12 cellular contexts compared by ENCODE assay signal in genomic region chr13:73717632-73718031, GRCh38.
DNase-seq lines count a peak whose midpoint lies in the region; ATAC-seq lines count a peak whose summit lies in the region.
"Had no signal": no experiment of that assay in that cellular context is flagged by ENCODE, and none has a peak within 500 bp of the region (broad histone marks: within the 10 kb centered on the region; RNA-seq: fewer than 3 reads in every experiment).

No MANE protein-coding gene starts in this region.

- no CpG with 5 or more reads among the region's 2 CpGs for WGBS in trophoblast cell (ENCODE audit: extremely low coverage, insufficient coverage, insufficient read length)

- peaks cover 46% of the 10 kb centered on the region for H3K4me1 Mint-ChIP-seq in activated T-helper 17 cell treated with anti-CD3 and anti-CD28 coated beads, Interleukin-2, amount 50 U/mL, for 72 hours

- peak; percentile 11 for DNase-seq in H4 (ENCODE audit: low spot score)
- peak; percentile 18 for DNase-seq in hepatic stellate cell (ENCODE audit: low spot score)
- DNase-seq in putamen (ENCODE audit: low spot score) = no peak
- DNase-seq in trophoblast cell = no peak
- DNase-seq: DMS153, NCI-H1930 had no signal

- H2BK5ac ChIP-seq in trophoblast cell (ENCODE audit: low read depth, low read length, poor library complexity) = no peak overlapping the region

- H4K20me1 ChIP-seq in BLaER1 = no peaks in the 10 kb centered on the region

- peaks cover 37% of the 10 kb centered on the region for H3K36me3 Mint-ChIP-seq in activated T-helper 17 cell treated with anti-CD3 and anti-CD28 coated beads, Interleukin-2, amount 50 U/mL, for 72 hours (ENCODE audit: low read depth)

- no peaks in the 10 kb centered on the region for H3K9me3 Mint-ChIP-seq in activated T-helper 17 cell treated with anti-CD3 and anti-CD28 coated beads, Interleukin-2, amount 50 U/mL, for 72 hours

- H3K9ac ChIP-seq in BLaER1 (no peak overlapping the region), trophoblast cell (ENCODE audit: low read length) (no peak overlapping the region)

- no peak overlapping the region for H2BK120ac ChIP-seq in trophoblast cell (ENCODE audit: insufficient read depth, low read length, poor library complexity)

- H3K36me3 ChIP-seq in BLaER1 (peaks cover 40% of the 10 kb centered on the region), trophoblast cell (ENCODE audit: control insufficient read depth in 1 of 2, insufficient read depth in 2 of 2, low read length in 2 of 2) (no peaks in the 10 kb centered on the region)

- no peaks in the 10 kb centered on the region for H3K9me3 ChIP-seq in BLaER1
- no peaks in the 10 kb centered on the region for H3K9me3 ChIP-seq in trophoblast cell (ENCODE audit: insufficient read depth, low read depth, low read length)
- H3K9me3 ChIP-seq: ascending aorta had no signal

- H2BK12ac ChIP-seq in trophoblast cell (ENCODE audit: low read length) = no peak overlapping the region

- H4K91ac ChIP-seq in trophoblast cell (ENCODE audit: low read depth, low read length) = no peak overlapping the region

- H3K27me3 ChIP-seq in BLaER1 (no peaks in the 10 kb centered on the region), trophoblast cell (ENCODE audit: insufficient read depth, low read length) (no peaks in the 10 kb centered on the region)
- H3K27me3 ChIP-seq: ascending aorta had no signal

- H2AK5ac ChIP-seq in trophoblast cell (ENCODE audit: low read length) = no peak overlapping the region

- ATAC-seq in activated T-helper 17 cell treated with anti-CD3 and anti-CD28 coated beads, Interleukin-2, amount 50 U/mL, for 72 hours (replicated peaks) = peak; percentile 66
- ATAC-seq in GM18511 (IDR thresholded peaks at IDR 0.05; ENCODE audit: unreplicated experiment) (no peak), GM18909 (IDR thresholded peaks at IDR 0.05; ENCODE audit: poor library complexity, unreplicated experiment) (no peak)
- ATAC-seq: sciatic nerve had no signal

- no peaks in the 10 kb centered on the region for H3K27me3 Mint-ChIP-seq in activated T-helper 17 cell treated with anti-CD3 and anti-CD28 coated beads, Interleukin-2, amount 50 U/mL, for 72 hours

- H3K4ac ChIP-seq in trophoblast cell (ENCODE audit: low read depth, low read length) = no peak overlapping the region

- H3K27ac ChIP-seq in BLaER1 = no peak overlapping the region
- no peak overlapping the region for H3K27ac ChIP-seq in trophoblast cell (ENCODE audit: low read depth, low read length)
- H3K27ac ChIP-seq: ascending aorta had no signal

- peak overlapping the region; percentile 10 for H3K27ac Mint-ChIP-seq in activated T-helper 17 cell treated with anti-CD3 and anti-CD28 coated beads, Interleukin-2, amount 50 U/mL, for 72 hours

- no peak overlapping the region for H4K8ac ChIP-seq in trophoblast cell (ENCODE audit: low read depth, low read length)

- no peak overlapping the region for H3K18ac ChIP-seq in trophoblast cell (ENCODE audit: low read length)

- H3K4me2 ChIP-seq in BLaER1 = 0 out of 2 replicates have a peak overlapping the region, but pooled peaks have one; percentile 15
- H3K4me2 ChIP-seq in trophoblast cell (ENCODE audit: low read length) = no peak overlapping the region

- H3K4me1 ChIP-seq in BLaER1 = peaks cover 16% of the 10 kb centered on the region
- H3K4me1 ChIP-seq in trophoblast cell (ENCODE audit: control insufficient read depth in 1 of 2, insufficient read depth in 2 of 2, low read length in 2 of 2) = peaks cover 0 to 4% of the 10 kb centered on the region in 2 experiments

- H3K23ac ChIP-seq in trophoblast cell (ENCODE audit: low read length) = no peak overlapping the region

- H3K79me2 ChIP-seq in trophoblast cell (ENCODE audit: control insufficient read depth, insufficient read depth, low read length, poor library complexity) = no peaks in the 10 kb centered on the region

- no peaks in the 10 kb centered on the region for H3K79me1 ChIP-seq in trophoblast cell (ENCODE audit: low read length)

- no peak overlapping the region for H3K14ac ChIP-seq in trophoblast cell (ENCODE audit: low read length)

- H3K4me3 ChIP-seq in BLaER1 = no peak overlapping the region
- H3K4me3 ChIP-seq in trophoblast cell (ENCODE audit: low read depth, low read length) = no peak overlapping the region
- H3K4me3 ChIP-seq: ascending aorta had no signal

- peak overlapping the region; percentile 21 for H3K4me3 Mint-ChIP-seq in activated T-helper 17 cell treated with anti-CD3 and anti-CD28 coated beads, Interleukin-2, amount 50 U/mL, for 72 hours

- no peak overlapping the region for H2AFZ ChIP-seq in trophoblast cell (ENCODE audit: insufficient read depth, low read length, poor library complexity)

- H4K12ac ChIP-seq in trophoblast cell (ENCODE audit: low read depth, low read length) = no peak overlapping the region

Comparison
In these comparisons a context has a peak if more than half of its experiments do, and no peak if none do; other contexts are left out.
1. DNase-seq: peak in H4 (single experiment) and hepatic stellate cell (single experiment); none in putamen (single experiment) and trophoblast cell (0 of 2).